10 cellular contexts compared by ENCODE assay signal in genomic region chr4:38306482-38307071, GRCh38.
A peak's percentile ranks its signal among the peaks of the same experiment; 100 is the strongest.
DNase-seq lines count a peak whose midpoint lies in the region; ATAC-seq, FAIRE-seq and TF ChIP-seq lines count a peak whose summit lies in the region.
"Had no signal": no experiment of that assay in that cellular context is flagged by ENCODE, and none has a peak within 500 bp of the region (broad histone marks: within the 10 kb centered on the region; RNA-seq: fewer than 3 reads in every experiment).

No MANE protein-coding gene starts in this region.

- TF ChIP-seq POLR2A in H54 (IDR thresholded peaks at IDR 0.05; ENCODE audit: low read depth, low read length) (no peak), breast epithelium (IDR thresholded peaks at IDR 0.05) (no peak), upper lobe of left lung (IDR thresholded peaks at IDR 0.05) (no peak)

- 39 to 47% methylated on average over 3 of the region's 3 CpGs for WGBS in upper lobe of left lung, 2 donors

- H3K4me1 ChIP-seq in breast epithelium = no peaks in the 10 kb centered on the region
- no peaks in the 10 kb centered on the region for H3K4me1 ChIP-seq in upper lobe of left lung

- ATAC-seq in GM18511 (IDR thresholded peaks at IDR 0.05; ENCODE audit: unreplicated experiment) (peak; percentile 63), GM21423 (IDR thresholded peaks at IDR 0.05; ENCODE audit: unreplicated experiment) (peak; percentile 51), HG03442 (IDR thresholded peaks at IDR 0.05; ENCODE audit: unreplicated experiment) (peak; percentile 44), upper lobe of left lung (ENCODE audit: low FRiP score in 2 of 2) (no peak)
- no peak for ATAC-seq in effector memory CD8-positive, alpha-beta T cell (replicated peaks)

- TF ChIP-seq CTCF in nephron progenitor cell (IDR thresholded peaks at IDR 0.05) (no peak), breast epithelium (IDR thresholded peaks at IDR 0.05) (no peak), upper lobe of left lung (IDR thresholded peaks at IDR 0.05) (no peak)

- no peak overlapping the region for H3K27ac ChIP-seq in breast epithelium
- H3K27ac ChIP-seq in upper lobe of left lung = no peak overlapping the region
- H3K27ac ChIP-seq: cardiac muscle cell had no signal

- no peaks in the 10 kb centered on the region for H3K27me3 ChIP-seq in breast epithelium
- H3K27me3 ChIP-seq in upper lobe of left lung = no peaks in the 10 kb centered on the region
- H3K27me3 ChIP-seq: cardiac muscle cell had no signal

- peaks cover 10% of the 10 kb centered on the region for H3K36me3 Mint-ChIP-seq in effector memory CD8-positive, alpha-beta T cell (ENCODE audit: insufficient read depth)
- no peaks in the 10 kb centered on the region for H3K36me3 Mint-ChIP-seq in nephron progenitor cell (ENCODE audit: low read depth)

- DNase-seq in effector memory CD8-positive, alpha-beta T cell = no peak
- DNase-seq in nephron progenitor cell = no peak
- DNase-seq in H54 (ENCODE audit: insufficient read length, low spot score) = no peak
- no peak for DNase-seq in breast epithelium (ENCODE audit: low spot score in 2 of 2)
- DNase-seq in upper lobe of left lung = no peak

- H3K36me3 ChIP-seq in breast epithelium (no peaks in the 10 kb centered on the region), upper lobe of left lung (no peaks in the 10 kb centered on the region)
- H3K36me3 ChIP-seq: cardiac muscle cell had no signal

- no peak for FAIRE-seq in H54 (lab: Jason Lieb, UNC)
- FAIRE-seq: H1 had no signal

- H3K4me1 Mint-ChIP-seq in effector memory CD8-positive, alpha-beta T cell (ENCODE audit: low read depth in 2 of 2) = peaks cover 33 to 44% of the 10 kb centered on the region in 2 donors
- no peaks in the 10 kb centered on the region for H3K4me1 Mint-ChIP-seq in nephron progenitor cell

- H3K9me3 ChIP-seq in breast epithelium (peaks cover 7 to 15% of the 10 kb centered on the region in 2 donors), upper lobe of left lung (peaks cover 0 to 7% (median 3%) of the 10 kb centered on the region in 4 donors)

- intact Hi-C loops in breast epithelium (cut with DNase I; ENCODE audit: low total_unique reads) = no loop called here

- H3K27ac Mint-ChIP-seq in effector memory CD8-positive, alpha-beta T cell = peak overlapping the region; percentile 44 to 51
- no peak overlapping the region for H3K27ac Mint-ChIP-seq in nephron progenitor cell

- H3K9me3 Mint-ChIP-seq in effector memory CD8-positive, alpha-beta T cell = no peaks in the 10 kb centered on the region
- H3K9me3 Mint-ChIP-seq in nephron progenitor cell = peaks cover 18% of the 10 kb centered on the region

- no peak overlapping the region for H3K4me3 ChIP-seq in breast epithelium
- H3K4me3 ChIP-seq in upper lobe of left lung = no peak overlapping the region
- H3K4me3 ChIP-seq: cardiac muscle cell had no signal

- TF ChIP-seq EP300 in upper lobe of left lung (IDR thresholded peaks at IDR 0.05) = no peak

- H3K27me3 Mint-ChIP-seq in effector memory CD8-positive, alpha-beta T cell = no peaks in the 10 kb centered on the region
- peaks cover 4% of the 10 kb centered on the region for H3K27me3 Mint-ChIP-seq in nephron progenitor cell (ENCODE audit: low read depth, poor library complexity)

- H3K4me3 Mint-ChIP-seq in effector memory CD8-positive, alpha-beta T cell = peak overlapping the region; percentile 40 to 42
- H3K4me3 Mint-ChIP-seq in nephron progenitor cell = no peak overlapping the region

Comparison
In these comparisons a context has a peak if more than half of its experiments do, and no peak if none do; other contexts are left out.
1. ATAC-seq: peak in GM18511 (single experiment), GM21423 (single experiment) and HG03442 (single experiment); none in effector memory CD8-positive, alpha-beta T cell (single experiment) and upper lobe of left lung (0 of 2).